18 cellular contexts compared by ENCODE assay signal in genomic region chr2:53463771-53464726, GRCh38.
DNase-seq lines count a peak whose midpoint lies in the region; ATAC-seq and TF ChIP-seq lines count a peak whose summit lies in the region.
"Had no signal": no experiment of that assay in that cellular context is flagged by ENCODE, and none has a peak within 500 bp of the region (broad histone marks: within the 10 kb centered on the region; RNA-seq: fewer than 3 reads in every experiment).

No MANE protein-coding gene starts in this region.

- no peak overlapping the region for H3K23ac ChIP-seq in IMR-90 (ENCODE audit: low read depth, low read length)

- H3K18ac ChIP-seq in IMR-90 (ENCODE audit: low read depth, low read length): no peak overlapping the region

- H3K4ac ChIP-seq in IMR-90 (ENCODE audit: low read depth, low read length): no peak overlapping the region

- H3K4me3 ChIP-seq in IMR-90 (ENCODE audit: insufficient read depth, low read depth, low read length) (no peak overlapping the region), neural progenitor cell (no peak overlapping the region)
- H3K4me3 ChIP-seq: BLaER1 had no signal

- H3K4me2 ChIP-seq in IMR-90 (ENCODE audit: low read depth, low read length): no peak overlapping the region
- H3K4me2 ChIP-seq in neural progenitor cell: no peak overlapping the region
- H3K4me2 ChIP-seq: BLaER1 had no signal

- no peak overlapping the region for H2BK15ac ChIP-seq in IMR-90 (ENCODE audit: low read depth, low read length)

- H2AK9ac ChIP-seq in IMR-90 (replicated peaks; ENCODE audit: low read depth, low read length, poor library complexity): no peak overlapping the region

- no peaks in the 10 kb centered on the region for H3F3A ChIP-seq in neural progenitor cell (ENCODE audit: low read depth)

- CTCF ChIA-PET in IMR-90 (lab: Yijun Ruan, JAX): no interaction called here

- ATAC-seq in left ventricle myocardium superior (peak; percentile 58), Right ventricle myocardium inferior (no peak), IMR-90 (ENCODE audit: low read depth) (no peak), HG03025 (IDR thresholded peaks at IDR 0.05; ENCODE audit: low FRiP score, unreplicated experiment) (no peak), HG03442 (IDR thresholded peaks at IDR 0.05; ENCODE audit: unreplicated experiment) (no peak)
- ATAC-seq: CD8-positive, alpha-beta T cell had no signal

- no peak overlapping the region for H4K91ac ChIP-seq in IMR-90 (ENCODE audit: insufficient read depth, low read depth, low read length)

- no CpG with 5 or more reads among the region's 3 CpGs for WGBS in IMR-90 (ENCODE audit: extremely low coverage in 2 of 2, insufficient read length in 1 of 2), 2 experiments

- H3K9ac ChIP-seq in IMR-90 (ENCODE audit: low read depth, low read length) (no peak overlapping the region), neural progenitor cell (no peak overlapping the region)
- H3K9ac ChIP-seq: BLaER1 had no signal

- DNase-seq in left ventricle myocardium superior (no peak), Right ventricle myocardium inferior (ENCODE audit: missing footprints) (no peak), IMR-90 (no peak), NCI-H526 treated with DMSO at 0.1 percent for 48 hours (lab: John Stamatoyannopoulos, UW) (peak; percentile 58), neural progenitor cell (ENCODE audit: low spot score) (no peak)
- DNase-seq in activated CD4-positive, CD25-positive, alpha-beta regulatory T cell treated with anti-CD3 and anti-CD28 coated beads, Interleukin-2, amount 50 U/mL, for 72 hours: no peak
- DNase-seq: Caco-2; CD4-positive, CD25-positive, alpha-beta regulatory T cell; CD8-positive, alpha-beta T cell; DMS153; DND-41; GOT3; HCEC 1CT had no signal

- H2BK20ac ChIP-seq in IMR-90 (ENCODE audit: low read depth, low read length): no peak overlapping the region

- H2AK5ac ChIP-seq in IMR-90 (ENCODE audit: low read depth, low read length): no peak overlapping the region

- intact Hi-C loops in left ventricle myocardium superior (cut with micrococcal nuclease) (no loop called here), Right ventricle myocardium inferior (cut with DNase I) (no loop called here), IMR-90 (cut with micrococcal nuclease) (no loop called here)

- H3K36me3 ChIP-seq in IMR-90 (ENCODE audit: control insufficient read depth, insufficient read depth, low read length) (no peaks in the 10 kb centered on the region), neural progenitor cell (no peaks in the 10 kb centered on the region)
- H3K36me3 ChIP-seq: BLaER1 had no signal

- TF ChIP-seq POLR2A in IMR-90 (IDR thresholded peaks at IDR 0.05; ENCODE audit: low read depth, low read length): no peak

- in situ Hi-C loops in IMR-90 (cut with MboI; ENCODE audit: low sequenced_read_pairs): no loop called here

- no peak for TF ChIP-seq RAD21 in IMR-90 (IDR thresholded peaks at IDR 0.05; ENCODE audit: low read length)

- H3K27me3 ChIP-seq in IMR-90 (ENCODE audit: control insufficient read depth, insufficient read depth, low read length): no peaks in the 10 kb centered on the region
- no peaks in the 10 kb centered on the region for H3K27me3 ChIP-seq in neural progenitor cell
- H3K27me3 ChIP-seq: BLaER1 had no signal

- H2AFZ ChIP-seq in IMR-90 (replicated peaks; ENCODE audit: low read length, poor library complexity) (no peak overlapping the region), neural progenitor cell (replicated peaks) (peak overlapping the region; percentile 27)

- no peaks in the 10 kb centered on the region for H4K20me1 ChIP-seq in IMR-90 (ENCODE audit: insufficient read depth, low read length)
- no peaks in the 10 kb centered on the region for H4K20me1 ChIP-seq in neural progenitor cell (ENCODE audit: low read depth)
- H4K20me1 ChIP-seq: BLaER1 had no signal

- H3K27ac ChIP-seq in IMR-90 (ENCODE audit: insufficient read depth, low read length): no peak overlapping the region
- no peak overlapping the region for H3K27ac ChIP-seq in neural progenitor cell
- H3K27ac ChIP-seq: BLaER1, C4-2B had no signal

- no peak overlapping the region for H3K4me3 Mint-ChIP-seq in neural progenitor cell
- H3K4me3 Mint-ChIP-seq: B cell; CD4-positive, CD25-positive, alpha-beta regulatory T cell; CD8-positive, alpha-beta T cell had no signal

- H3K36me3 Mint-ChIP-seq in neural progenitor cell: no peaks in the 10 kb centered on the region
- H3K36me3 Mint-ChIP-seq: CD4-positive, CD25-positive, alpha-beta regulatory T cell; CD8-positive, alpha-beta T cell had no signal

- H3K9me3 Mint-ChIP-seq in neural progenitor cell: peaks cover 1% of the 10 kb centered on the region
- H3K9me3 Mint-ChIP-seq: CD8-positive, alpha-beta T cell had no signal

- H3K4me1 ChIP-seq in IMR-90 (ENCODE audit: control insufficient read depth, insufficient read depth, low read length): peaks cover 1% of the 10 kb centered on the region; the same call in 1 of the 2 replicates
- no peaks in the 10 kb centered on the region for H3K4me1 ChIP-seq in neural progenitor cell
- H3K4me1 ChIP-seq: BLaER1, Caco-2 had no signal

- no TSS peak for BruUV-seq in IMR-90 (replicated peaks; lab: Mats Ljungman, UMichigan)

- no peaks in the 10 kb centered on the region; the same call in 1 of the 2 replicates for H3K9me1 ChIP-seq in IMR-90 (ENCODE audit: insufficient read depth, low read length)

- H4K8ac ChIP-seq in IMR-90 (ENCODE audit: low read depth in 2 of 2, low read length in 2 of 2): no peak overlapping the region

- H3K9me3 ChIP-seq in IMR-90 (ENCODE audit: control insufficient read depth, insufficient read depth, low read length): no peaks in the 10 kb centered on the region
- H3K9me3 ChIP-seq in neural progenitor cell (ENCODE audit: low read depth): no peaks in the 10 kb centered on the region
- H3K9me3 ChIP-seq: BLaER1, Caco-2 had no signal

- H2BK5ac ChIP-seq in IMR-90 (ENCODE audit: low read depth, low read length, poor library complexity, severe bottlenecking): no peak overlapping the region

- no peak overlapping the region for H4K5ac ChIP-seq in IMR-90 (ENCODE audit: low read depth, low read length)

- no peak overlapping the region for H2BK120ac ChIP-seq in IMR-90 (ENCODE audit: low read depth, low read length)

- no peaks in the 10 kb centered on the region for H3K27me3 Mint-ChIP-seq in neural progenitor cell (ENCODE audit: insufficient read depth, low read depth)

- peaks cover 4% of the 10 kb centered on the region for H3K4me1 Mint-ChIP-seq in neural progenitor cell
- H3K4me1 Mint-ChIP-seq: B cell; CD4-positive, CD25-positive, alpha-beta regulatory T cell had no signal

- H3K56ac ChIP-seq in IMR-90 (ENCODE audit: extremely low read depth, insufficient read depth, low read length): no peak overlapping the region

- TF ChIP-seq CTCF in IMR-90 (conservative IDR thresholded peaks at IDR 0.05; ENCODE audit: low read depth, low read length) (no peak), neural progenitor cell (IDR thresholded peaks at IDR 0.05) (no peak)

- H3K79me1 ChIP-seq in IMR-90 (ENCODE audit: low read depth in 1 of 2, low read length in 2 of 2): no peaks in the 10 kb centered on the region

- no peak overlapping the region for H3K27ac Mint-ChIP-seq in neural progenitor cell
- H3K27ac Mint-ChIP-seq: B cell; CD4-positive, CD25-positive, alpha-beta regulatory T cell; CD8-positive, alpha-beta T cell had no signal

- H3K79me2 ChIP-seq in neural progenitor cell (ENCODE audit: low read depth): no peaks in the 10 kb centered on the region

- POLR2A ChIA-PET in IMR-90 (lab: Charles Lee; ENCODE audit: unreplicated experiment): no interaction called here

- dilution Hi-C loops in IMR-90 (cut with HindIII; ENCODE audit: low sequenced_read_pairs, unreplicated experiment): no loop called here

- no peak overlapping the region for H3K14ac ChIP-seq in IMR-90 (replicated peaks; ENCODE audit: low read depth, low read length)

TF ChIP-seq in IMR-90, 13 proteins besides CTCF, POLR2A, EP300 and RAD21:
- TF ChIP-seq MAFK (IDR thresholded peaks at IDR 0.05; ENCODE audit: low read depth, low read length) (peak; percentile 68), MXI1 (IDR thresholded peaks at IDR 0.05; ENCODE audit: borderline replicate concordance, low read depth, low read length) (no peak), NFE2L2 (IDR thresholded peaks at IDR 0.05; ENCODE audit: low read depth, low read length) (no peak), ELK1 (IDR thresholded peaks at IDR 0.05; ENCODE audit: borderline replicate concordance, low read depth, low read length) (no peak), BHLHE40 (IDR thresholded peaks at IDR 0.05; ENCODE audit: low read depth, low read length) (no peak)
